In genomic region chr10:51425431-51425830, GRCh38 we compare ENCODE assay signal across 21 cellular contexts.
DNase-seq lines count a peak whose midpoint lies in the region; ATAC-seq and TF ChIP-seq lines count a peak whose summit lies in the region.
"Had no signal": no experiment of that assay in that cellular context is flagged by ENCODE, and none has a peak within 500 bp of the region (broad histone marks: within the 10 kb centered on the region; RNA-seq: fewer than 3 reads in every experiment).

No MANE protein-coding gene starts in this region.

- no peak overlapping the region for H3K4me3 Mint-ChIP-seq in neural progenitor cell
- H3K4me3 Mint-ChIP-seq: activated CD8-positive, alpha-beta memory T cell treated with anti-CD3 and anti-CD28 coated beads, Interleukin-2, amount 10 ng/mL, durations not matched to agents 7 days and 5 days; HFFc6 had no signal

- peak overlapping the region; percentile 7 for H3K4me2 ChIP-seq in neural progenitor cell

- no peak overlapping the region for H3K9ac ChIP-seq in neural progenitor cell
- H3K9ac ChIP-seq: parathyroid adenoma had no signal

- H3F3A ChIP-seq in neural progenitor cell (ENCODE audit: low read depth), result peaks cover 4% of the 10 kb centered on the region

- H3K9me3 ChIP-seq in neural progenitor cell (ENCODE audit: low read depth), result no peaks in the 10 kb centered on the region
- H3K9me3 ChIP-seq: Caco-2, SJSA1, stomach, uterus had no signal

- H3K27me3 ChIP-seq in neural progenitor cell, result no peaks in the 10 kb centered on the region
- H3K27me3 ChIP-seq: SJSA1, stomach, uterus had no signal

- peaks cover 10% of the 10 kb centered on the region for H3K4me1 Mint-ChIP-seq in neural progenitor cell
- H3K4me1 Mint-ChIP-seq: activated CD8-positive, alpha-beta memory T cell treated with anti-CD3 and anti-CD28 coated beads, Interleukin-2, amount 10 ng/mL, durations not matched to agents 7 days and 5 days had no signal

- DNase-seq in AG20443 (ENCODE audit: low spot score) (peak; percentile 60), NCI-H446 treated with DMSO at 0.1 percent for 48 hours (lab: John Stamatoyannopoulos, UW) (peak; percentile 5), fibroblast of gingiva (ENCODE audit: low read depth) (peak; percentile 59), neural progenitor cell (ENCODE audit: low spot score) (peak; percentile 43), NCI-H1436 treated with DMSO at 0.1 percent for 48 hours (lab: John Stamatoyannopoulos, UW) (no peak), COLO829 (ENCODE audit: low spot score) (no peak)
- DNase-seq: ACHN; activated CD4-positive, CD25-positive, alpha-beta regulatory T cell treated with anti-CD3 and anti-CD28 coated beads, Interleukin-2, amount 50 U/mL, for 72 hours; activated CD8-positive, alpha-beta memory T cell treated with anti-CD3 and anti-CD28 coated beads, Interleukin-2, amount 10 ng/mL, durations not matched to agents 7 days and 5 days; activated effector memory CD4-positive, alpha-beta T cell treated with Interleukin-2 at 50 U/mL for 16 hours; Caco-2; HFFc6; left colon; NCI-H1048; stomach; T1000; uterus had no signal

- H3K27ac Mint-ChIP-seq in neural progenitor cell, result no peak overlapping the region
- H3K27ac Mint-ChIP-seq: activated CD8-positive, alpha-beta memory T cell treated with anti-CD3 and anti-CD28 coated beads, Interleukin-2, amount 10 ng/mL, durations not matched to agents 7 days and 5 days; HFFc6 had no signal

- H4K20me1 ChIP-seq in neural progenitor cell (ENCODE audit: low read depth), result no peaks in the 10 kb centered on the region

- no peaks in the 10 kb centered on the region for H3K27me3 Mint-ChIP-seq in neural progenitor cell (ENCODE audit: insufficient read depth, low read depth)

- H3K4me3 ChIP-seq in neural progenitor cell, result no peak overlapping the region
- H3K4me3 ChIP-seq: SJSA1, stomach, uterus had no signal

- H3K36me3 Mint-ChIP-seq in neural progenitor cell, result no peaks in the 10 kb centered on the region
- H3K36me3 Mint-ChIP-seq: activated CD8-positive, alpha-beta memory T cell treated with anti-CD3 and anti-CD28 coated beads, Interleukin-2, amount 10 ng/mL, durations not matched to agents 7 days and 5 days had no signal

- H3K4me1 ChIP-seq in neural progenitor cell, result peaks cover 12% of the 10 kb centered on the region
- H3K4me1 ChIP-seq: Caco-2, SJSA1 had no signal

- ATAC-seq in HG03108 (IDR thresholded peaks at IDR 0.05; ENCODE audit: unreplicated experiment), result no peak
- no peak for ATAC-seq in GM19324 (IDR thresholded peaks at IDR 0.05; ENCODE audit: low FRiP score, unreplicated experiment)
- ATAC-seq: activated CD8-positive, alpha-beta memory T cell treated with anti-CD3 and anti-CD28 coated beads, Interleukin-2, amount 10 ng/mL, durations not matched to agents 7 days and 5 days; left colon had no signal

- TF ChIP-seq CTCF in neural progenitor cell (IDR thresholded peaks at IDR 0.05), result no peak

- no peaks in the 10 kb centered on the region for H3K9me3 Mint-ChIP-seq in neural progenitor cell
- H3K9me3 Mint-ChIP-seq: HFFc6 had no signal

- no peak overlapping the region for H3K27ac ChIP-seq in neural progenitor cell
- H3K27ac ChIP-seq: parathyroid adenoma, SJSA1, stomach, uterus had no signal

- H2AFZ ChIP-seq in neural progenitor cell (replicated peaks), result no peak overlapping the region
- H2AFZ ChIP-seq: parathyroid adenoma had no signal

- H3K36me3 ChIP-seq in neural progenitor cell, result no peaks in the 10 kb centered on the region
- H3K36me3 ChIP-seq: SJSA1, stomach, uterus had no signal

- no peaks in the 10 kb centered on the region for H3K79me2 ChIP-seq in neural progenitor cell (ENCODE audit: low read depth)
- H3K79me2 ChIP-seq: parathyroid adenoma had no signal

Comparison
In these comparisons a context has a peak if more than half of its experiments do, and no peak if none do; other contexts are left out.
1. DNase-seq: peak in AG20443 (single experiment), NCI-H446 treated with DMSO at 0.1 percent for 48 hours (single experiment), fibroblast of gingiva (single experiment) and neural progenitor cell (single experiment); none in NCI-H1436 treated with DMSO at 0.1 percent for 48 hours (single experiment) and COLO829 (single experiment).